In genomic region chr14:101126376-101127130, GRCh38 we compare ENCODE assay signal across 25 cellular contexts.
DNase-seq lines count a peak whose midpoint lies in the region; ATAC-seq and TF ChIP-seq lines count a peak whose summit lies in the region.
"Had no signal": no experiment of that assay in that cellular context is flagged by ENCODE, and none has a peak within 500 bp of the region (broad histone marks: within the 10 kb centered on the region; RNA-seq: fewer than 3 reads in every experiment).

No MANE protein-coding gene starts in this region.

- intact Hi-C loops in stomach (cut with DNase I; ENCODE audit: low total_unique reads), result no loop called here

- WGBS in stomach, 5 donors, result 76 to 92% (median 78%) methylated on average over 16 to 18 of the region's 18 CpGs

- peaks cover 0 to 42% (median 9%) of the 10 kb centered on the region in 3 donors for H3K27me3 ChIP-seq in stomach
- H3K27me3 ChIP-seq: SJCRH30 had no signal

- no peak for TF ChIP-seq CTCF in coronary artery (IDR thresholded peaks at IDR 0.05)
- no peak for TF ChIP-seq CTCF in omental fat pad (IDR thresholded peaks at IDR 0.05)
- no peak for TF ChIP-seq CTCF in stomach (IDR thresholded peaks at IDR 0.05)

- no peaks in the 10 kb centered on the region for H3K4me1 ChIP-seq in stomach
- H3K4me1 ChIP-seq: breast epithelium, gastroesophageal sphincter had no signal

- ATAC-seq in omental fat pad (ENCODE audit: low FRiP score) (no peak), HG03025 (IDR thresholded peaks at IDR 0.05; ENCODE audit: low FRiP score, unreplicated experiment) (no peak)
- ATAC-seq: activated naive CD4-positive, alpha-beta T cell treated with anti-CD3 and anti-CD28 coated beads, Interleukin-2, amount 50 U/mL, for 72 hours; CD8-positive, alpha-beta T cell; gastroesophageal sphincter had no signal

- H3K9me3 ChIP-seq in stomach, result no peaks in the 10 kb centered on the region
- H3K9me3 ChIP-seq: breast epithelium, SJCRH30, thoracic aorta had no signal

- H3K4me3 ChIP-seq in coronary artery (no peak overlapping the region), stomach (no peak overlapping the region)
- H3K4me3 ChIP-seq: breast epithelium, gastroesophageal sphincter, SJCRH30, thoracic aorta had no signal

- no peak for TF ChIP-seq EP300 in stomach (IDR thresholded peaks at IDR 0.05)

- DNase-seq in activated naive CD4-positive, alpha-beta T cell treated with anti-CD3 and anti-CD28 coated beads, Interleukin-2, amount 50 U/mL, for 16 hours, result peak; percentile 4
- DNase-seq in activated naive CD4-positive, alpha-beta T cell (lab: John Stamatoyannopoulos, UW), result no peak
- DNase-seq in coronary artery (ENCODE audit: low spot score) (peak; percentile 58), omental fat pad (ENCODE audit: low spot score) (peak; percentile 1), stomach (peak; percentile 17), DMS153 (lab: John Stamatoyannopoulos, UW) (no peak)
- DNase-seq in stimulated activated naive CD4-positive, alpha-beta T cell (lab: John Stamatoyannopoulos, UW), result no peak
- DNase-seq: activated CD4-positive, alpha-beta T cell treated with anti-CD3 and anti-CD28 coated beads, Interleukin-2, amount 10 ng/mL, durations not matched to agents 24 days and 14 days; EL; GOT3; hippocampal formation; KG1; NCI-H1092 treated with DMSO at 0.1 percent for 48 hours; NCI-H1694 treated with DMSO at 0.1 percent for 48 hours; NCI-H446 treated with DMSO at 0.1 percent for 48 hours; SW 1271; WERI-Rb-1 had no signal

- H3K36me3 ChIP-seq in stomach, result no peaks in the 10 kb centered on the region
- H3K36me3 ChIP-seq: breast epithelium, gastroesophageal sphincter, SJCRH30, thoracic aorta, WERI-Rb-1 had no signal

- H3K27ac ChIP-seq in coronary artery (no peak overlapping the region), stomach (no peak overlapping the region)
- H3K27ac ChIP-seq: breast epithelium, gastroesophageal sphincter, HL-60, SJCRH30, thoracic aorta, WERI-Rb-1 had no signal

- TF ChIP-seq POLR2A in stomach (IDR thresholded peaks at IDR 0.05), result no peak

Comparison
In these comparisons a context has a peak if more than half of its experiments do, and no peak if none do; other contexts are left out.
1. DNase-seq: peak in activated naive CD4-positive, alpha-beta T cell treated with anti-CD3 and anti-CD28 coated beads, Interleukin-2, amount 50 U/mL, for 16 hours (single experiment), coronary artery (single experiment), omental fat pad (single experiment) and stomach (single experiment); none in activated naive CD4-positive, alpha-beta T cell (0 of 4), stimulated activated naive CD4-positive, alpha-beta T cell (0 of 6) and DMS153 (single experiment).